Comparison of ENCODE assay signal across 1 cellular context in the genomic region with DNA sequence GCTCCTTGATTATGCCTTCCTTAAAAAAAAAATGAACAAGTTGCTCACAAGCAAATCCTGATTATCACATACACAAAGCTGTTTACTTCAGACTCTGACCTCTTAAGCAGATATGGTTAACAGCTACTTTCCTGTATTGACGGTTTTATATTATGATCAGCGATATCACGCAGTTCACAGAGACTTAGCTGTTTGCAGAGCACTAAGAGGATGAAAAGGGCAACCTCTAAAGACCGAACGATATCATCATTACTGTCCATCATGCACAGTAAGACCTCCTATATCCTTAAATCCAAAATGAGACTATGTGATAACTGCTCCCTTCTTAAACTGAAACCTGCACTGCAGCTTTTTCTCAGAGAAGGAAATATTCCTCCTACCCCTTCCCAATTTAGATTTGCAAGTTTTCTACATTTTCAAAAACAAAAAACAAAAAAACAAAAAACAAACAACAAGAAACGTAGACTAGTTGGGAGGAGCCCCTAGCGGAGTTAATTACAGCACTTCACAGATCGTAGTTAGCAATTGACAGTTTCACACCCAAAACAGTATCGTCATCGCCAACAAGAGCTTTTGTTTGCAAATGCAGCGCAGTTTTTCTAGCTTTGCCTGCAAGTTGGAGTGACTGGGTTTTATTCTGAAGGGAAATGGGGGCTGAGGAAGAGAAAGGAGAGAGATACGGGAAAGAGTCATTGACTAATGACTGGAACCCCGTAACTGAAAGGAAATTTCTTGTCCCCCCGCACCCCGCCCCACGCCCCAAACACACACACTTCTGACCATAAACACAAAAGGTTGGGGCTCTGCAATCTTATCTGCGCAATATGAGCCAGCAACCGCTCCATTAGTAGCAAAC.
TF ChIP-seq lines count a peak whose summit lies in the region.

No MANE protein-coding gene starts in this region.

TF ChIP-seq in endothelial cell of umbilical vein, 7 proteins besides CTCF, POLR2A, EP300 and RAD21:
- no peak for TF ChIP-seq GATA2 (IDR thresholded peaks at IDR 0.05; ENCODE audit: insufficient read depth, insufficient read length, low read depth, low read length)
- TF ChIP-seq MYC (IDR thresholded peaks at IDR 0.05; ENCODE audit: low read depth, low read length) = no peak
- no peak for TF ChIP-seq FOS (IDR thresholded peaks at IDR 0.05; ENCODE audit: borderline replicate concordance, insufficient read depth, low read length)
- no peak for TF ChIP-seq JUN (IDR thresholded peaks at IDR 0.05; ENCODE audit: borderline replicate concordance, insufficient read depth, insufficient read length, low read depth)
- no peak for TF ChIP-seq POLR2AphosphoS5 (IDR thresholded peaks at IDR 0.05; ENCODE audit: insufficient read depth, low read depth, low read length)
- no peak for TF ChIP-seq EZH2 (IDR thresholded peaks at IDR 0.05; ENCODE audit: borderline replicate concordance, low read depth, low read length, severe bottlenecking)
- TF ChIP-seq, protein P1, sequence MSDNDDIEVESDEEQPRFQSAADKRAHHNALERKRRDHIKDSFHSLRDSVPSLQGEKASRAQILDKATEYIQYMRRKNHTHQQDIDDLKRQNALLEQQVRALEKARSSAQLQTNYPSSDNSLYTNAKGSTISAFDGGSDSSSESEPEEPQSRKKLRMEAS (IDR thresholded peaks at IDR 0.05; ENCODE audit: insufficient read depth, insufficient read length) = no peak
